9 cellular contexts compared by ENCODE assay signal in genomic region chr14:100147181-100147631, GRCh38. TPM values are rescaled to one million over a fixed set of nuclear protein-coding genes. Genes with fewer than 3 reads are reported as not detected.
DNase-seq lines count a peak whose midpoint lies in the region; ATAC-seq and TF ChIP-seq lines count a peak whose summit lies in the region.
"Had no signal": no experiment of that assay in that cellular context is flagged by ENCODE, and none has a peak within 500 bp of the region (broad histone marks: within the 10 kb centered on the region; RNA-seq: fewer than 3 reads in every experiment).

No MANE protein-coding gene starts in this region.

- TF ChIP-seq CTCF in left ventricle myocardium inferior (IDR thresholded peaks at IDR 0.05; ENCODE audit: borderline replicate concordance) = no peak

- DNase-seq in T-helper 2 cell = peak in 4 of 5 experiments; percentile 26 to 72 (median 58)
- DNase-seq in activated naive CD8-positive, alpha-beta T cell treated with anti-CD3 and anti-CD28 coated beads, Interleukin-2, amount 10 ng/mL, durations not matched to agents 7 days and 5 days = peak; percentile 78
- DNase-seq in stimulated activated CD8-positive, alpha-beta memory T cell treated with anti-CD3 and anti-CD28 coated beads, Interleukin-12 subunit alpha, Interleukin-12 subunit beta, amount 100 ng/mL, for 4 hours (ENCODE audit: low read depth) = peak; percentile 39
- DNase-seq in HEK293T (ENCODE audit: extremely low spot score) = no peak
- no peak for DNase-seq in AML-193 (lab: John Stamatoyannopoulos, UW)
- no peak for DNase-seq in left ventricle myocardium inferior
- no peak for DNase-seq in 8988T
- DNase-seq: WERI-Rb-1 had no signal

- POLR2A ChIA-PET in activated naive CD8-positive, alpha-beta T cell treated with anti-CD3 and anti-CD28 coated beads, Interleukin-2, amount 10 ng/mL, durations not matched to agents 7 days and 5 days (lab: Charles Lee) = interaction anchor here (1.0 to 2.3 kb wide), 5 partner anchors 12 to 82 kb away, joined by 3 to 11 read pairs (median 3); partner anchors contain the start of genes DEGS2 and EVL
- POLR2A ChIA-PET in HEK293T (lab: Yijun Ruan, JAX) = no interaction called here

- H3K9me3 Mint-ChIP-seq in activated naive CD8-positive, alpha-beta T cell treated with anti-CD3 and anti-CD28 coated beads, Interleukin-2, amount 10 ng/mL, durations not matched to agents 7 days and 5 days = no peaks in the 10 kb centered on the region

- peak overlapping the region; percentile 4 for H3K4me3 Mint-ChIP-seq in activated naive CD8-positive, alpha-beta T cell treated with anti-CD3 and anti-CD28 coated beads, Interleukin-2, amount 10 ng/mL, durations not matched to agents 7 days and 5 days

- H3K27ac ChIP-seq in left ventricle myocardium inferior (replicated peaks) = no peak overlapping the region
- H3K27ac ChIP-seq: WERI-Rb-1 had no signal

- ATAC-seq in GM18909 (IDR thresholded peaks at IDR 0.05; ENCODE audit: poor library complexity, unreplicated experiment) = peak; percentile 36
- ATAC-seq in activated naive CD8-positive, alpha-beta T cell treated with anti-CD3 and anti-CD28 coated beads, Interleukin-2, amount 10 ng/mL, durations not matched to agents 7 days and 5 days (ENCODE audit: low read depth) = peak; percentile 65

- no peak overlapping the region for H3K4me3 ChIP-seq in left ventricle myocardium inferior

- no peaks in the 10 kb centered on the region for H3K27me3 Mint-ChIP-seq in activated naive CD8-positive, alpha-beta T cell treated with anti-CD3 and anti-CD28 coated beads, Interleukin-2, amount 10 ng/mL, durations not matched to agents 7 days and 5 days

- H3K4me1 ChIP-seq in left ventricle myocardium inferior = peaks cover 31% of the 10 kb centered on the region

- peaks cover 27% of the 10 kb centered on the region for H3K27me3 ChIP-seq in left ventricle myocardium inferior (ENCODE audit: low read depth)

- no peaks in the 10 kb centered on the region for H3K36me3 Mint-ChIP-seq in activated naive CD8-positive, alpha-beta T cell treated with anti-CD3 and anti-CD28 coated beads, Interleukin-2, amount 10 ng/mL, durations not matched to agents 7 days and 5 days

- CTCF ChIA-PET in HEK293T (lab: Yijun Ruan, JAX) = no interaction called here

- intact Hi-C loops in left ventricle myocardium inferior (cut with micrococcal nuclease) = no loop called here

- no peaks in the 10 kb centered on the region for H3K9me3 ChIP-seq in left ventricle myocardium inferior (replicated peaks)

- no peaks in the 10 kb centered on the region for H3K36me3 ChIP-seq in left ventricle myocardium inferior
- H3K36me3 ChIP-seq: WERI-Rb-1 had no signal

- H3K27ac Mint-ChIP-seq in activated naive CD8-positive, alpha-beta T cell treated with anti-CD3 and anti-CD28 coated beads, Interleukin-2, amount 10 ng/mL, durations not matched to agents 7 days and 5 days = peak overlapping the region; percentile 77

- peaks cover 22% of the 10 kb centered on the region for H3K4me1 Mint-ChIP-seq in activated naive CD8-positive, alpha-beta T cell treated with anti-CD3 and anti-CD28 coated beads, Interleukin-2, amount 10 ng/mL, durations not matched to agents 7 days and 5 days

TF ChIP-seq in HEK293T, 16 proteins besides CTCF, POLR2A, EP300 and RAD21:
- TF ChIP-seq ZNF384 (IDR thresholded peaks at IDR 0.05) (no peak), SUZ12 (IDR thresholded peaks at IDR 0.05) (no peak), L3MBTL2 (conservative IDR thresholded peaks at IDR 0.05) (no peak), TARDBP (IDR thresholded peaks at IDR 0.05) (no peak), FOXM1 (IDR thresholded peaks at IDR 0.05; ENCODE audit: borderline replicate concordance) (no peak), SP1 (IDR thresholded peaks at IDR 0.05) (no peak), NFRKB (IDR thresholded peaks at IDR 0.05) (no peak), CTBP1 (IDR thresholded peaks at IDR 0.05; ENCODE audit: borderline replicate concordance) (no peak), HDGF (IDR thresholded peaks at IDR 0.05; ENCODE audit: borderline replicate concordance) (no peak), ARNT (IDR thresholded peaks at IDR 0.05) (no peak), BHLHE40 (IDR thresholded peaks at IDR 0.05; ENCODE audit: borderline replicate concordance) (no peak), ELF4 (IDR thresholded peaks at IDR 0.05) (no peak), LEF1 (IDR thresholded peaks at IDR 0.05; ENCODE audit: borderline replicate concordance) (no peak), FOXK2 (IDR thresholded peaks at IDR 0.05) (no peak), FOXA1 (IDR thresholded peaks at IDR 0.05) (no peak)
- TF ChIP-seq, protein P1, sequence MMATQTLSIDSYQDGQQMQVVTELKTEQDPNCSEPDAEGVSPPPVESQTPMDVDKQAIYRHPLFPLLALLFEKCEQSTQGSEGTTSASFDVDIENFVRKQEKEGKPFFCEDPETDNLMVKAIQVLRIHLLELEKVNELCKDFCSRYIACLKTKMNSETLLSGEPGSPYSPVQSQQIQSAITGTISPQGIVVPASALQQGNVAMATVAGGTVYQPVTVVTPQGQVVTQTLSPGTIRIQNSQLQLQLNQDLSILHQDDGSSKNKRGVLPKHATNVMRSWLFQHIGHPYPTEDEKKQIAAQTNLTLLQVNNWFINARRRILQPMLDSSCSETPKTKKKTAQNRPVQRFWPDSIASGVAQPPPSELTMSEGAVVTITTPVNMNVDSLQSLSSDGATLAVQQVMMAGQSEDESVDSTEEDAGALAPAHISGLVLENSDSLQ (IDR thresholded peaks at IDR 0.05) = no peak

RNA-seq across cellular contexts. Expression of gene DEGS2, which starts 12.2 kb away (rescaled TPM):
- total RNA-seq in activated naive CD8-positive, alpha-beta T cell treated with anti-CD3 and anti-CD28 coated beads, Interleukin-2, amount 10 ng/mL, durations not matched to agents 7 days and 5 days = under 1 TPM; 0.14 to 0.28 TPM
- total RNA-seq in left ventricle myocardium inferior = not detected

Comparison
In these comparisons a context has a peak if more than half of its experiments do, and no peak if none do; other contexts are left out.
1. DNase-seq: peak in T-helper 2 cell (4 of 5), activated naive CD8-positive, alpha-beta T cell treated with anti-CD3 and anti-CD28 coated beads, Interleukin-2, amount 10 ng/mL, durations not matched to agents 7 days and 5 days (single experiment) and stimulated activated CD8-positive, alpha-beta memory T cell treated with anti-CD3 and anti-CD28 coated beads, Interleukin-12 subunit alpha, Interleukin-12 subunit beta, amount 100 ng/mL, for 4 hours (single experiment); none in HEK293T (single experiment), AML-193 (0 of 2), left ventricle myocardium inferior (single experiment) and 8988T (single experiment).